In the genomic region with DNA sequence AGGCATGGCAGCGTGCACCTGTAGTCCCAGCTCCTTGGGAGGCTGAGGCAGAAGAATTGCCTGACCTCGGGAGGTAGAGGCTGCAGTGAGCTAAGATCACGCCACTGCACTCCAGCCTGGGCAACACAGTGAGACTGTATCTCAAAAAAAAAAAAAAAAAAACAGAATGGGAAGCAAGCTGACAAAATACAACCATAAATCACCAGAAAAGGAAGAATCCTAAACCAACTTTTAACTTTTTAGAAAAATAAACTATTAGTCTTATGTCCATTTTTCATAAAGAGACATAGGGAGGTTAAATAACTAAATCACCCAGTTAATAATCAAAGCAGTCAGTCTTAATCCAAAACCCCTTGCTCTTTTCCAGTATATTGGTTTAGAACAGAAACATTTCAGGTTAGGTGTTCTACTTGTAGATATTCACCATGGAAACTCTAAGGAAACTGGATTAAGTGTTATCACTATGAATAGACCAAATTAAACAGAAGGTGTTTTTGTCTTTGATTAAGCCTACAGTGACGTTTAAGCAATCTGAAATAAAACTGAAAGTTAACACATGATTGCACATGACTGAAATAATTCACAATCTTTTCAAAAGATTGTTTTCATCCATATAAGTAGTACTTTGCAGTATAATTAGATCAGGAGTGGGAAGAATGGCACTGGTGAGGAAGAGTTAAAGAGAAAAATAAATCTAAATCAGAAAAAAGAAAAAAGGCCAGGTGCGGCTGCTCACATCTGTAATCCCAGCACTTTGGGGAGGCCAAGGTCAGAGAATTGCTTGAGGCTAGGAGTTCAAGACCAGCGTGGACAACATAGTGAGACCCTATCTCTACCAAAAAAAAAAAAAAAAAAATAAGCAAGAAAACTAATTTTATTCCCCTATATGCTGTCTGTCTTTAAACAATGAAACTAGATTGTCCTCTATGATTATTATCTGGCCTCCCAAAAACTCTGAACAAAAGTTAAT, we compare ENCODE assay signal across 19 cellular contexts.
"Had no signal": no experiment of that assay in that cellular context is flagged by ENCODE, and none has a peak within 500 bp of the region (broad histone marks: within the 10 kb centered on the region; RNA-seq: fewer than 3 reads in every experiment).

No MANE protein-coding gene starts in this region.

- DNase-seq: activated CD4-positive, CD25-positive, alpha-beta regulatory T cell treated with anti-CD3 and anti-CD28 coated beads, Interleukin-2, amount 50 U/mL, for 72 hours; activated naive CD4-positive, alpha-beta T cell treated with anti-CD3 and anti-CD28 coated beads, Interleukin-2, amount 10 ng/mL, durations not matched to agents 7 days and 5 days; central memory CD4-positive, alpha-beta T cell; cortex of kidney; effector CD4-positive, alpha-beta T cell; foreskin melanocyte; head of caudate nucleus; immature natural killer cell; left colon; midbrain; naive B cell; ovary; stimulated activated CD4-positive, alpha-beta T cell treated with anti-CD3 and anti-CD28 coated beads, Interleukin-12 subunit alpha, Interleukin-12 subunit beta, amount 100 ng/mL, for 4 hours; stimulated activated CD4-positive, alpha-beta T cell treated with anti-CD3 and anti-CD28 coated beads, Interleukin-2, amount 100 ng/mL, for 24 hours; tibial artery had no signal

- H2AFZ ChIP-seq: neural progenitor cell had no signal

- H3K4me1 ChIP-seq: neural progenitor cell had no signal

- H3K4me3 ChIP-seq: neural progenitor cell, ovary, tibial artery had no signal

- H3K27ac ChIP-seq: neural progenitor cell, ovary, tibial artery had no signal

- ATAC-seq: activated T-helper 17 cell treated with anti-CD3 and anti-CD28 coated beads, Interleukin-2, amount 50 U/mL, for 72 hours; left colon; stimulated activated memory B cell treated with anti-CD40 and anti-IgM and Interleukin-4, amounts not matched to agents 10 μg/mL and 1 μg/mL and 100 μg/mL, for 72 hours had no signal

- H3K36me3 Mint-ChIP-seq: activated naive CD4-positive, alpha-beta T cell treated with anti-CD3 and anti-CD28 coated beads, Interleukin-2, amount 10 ng/mL, durations not matched to agents 7 days and 5 days; naive B cell; stimulated activated memory B cell treated with anti-CD40 and anti-IgM and Interleukin-4, amounts not matched to agents 10 μg/mL and 1 μg/mL and 100 μg/mL, for 72 hours had no signal

- H3K9me3 ChIP-seq: ovary, tibial artery had no signal

- FAIRE-seq: urothelium cell line had no signal

- H3K36me3 ChIP-seq: neural progenitor cell, ovary, tibial artery had no signal

- H3K9me3 Mint-ChIP-seq: activated naive CD4-positive, alpha-beta T cell treated with anti-CD3 and anti-CD28 coated beads, Interleukin-2, amount 10 ng/mL, durations not matched to agents 7 days and 5 days; activated T-helper 17 cell treated with anti-CD3 and anti-CD28 coated beads, Interleukin-2, amount 50 U/mL, for 72 hours; immature natural killer cell; stimulated activated memory B cell treated with anti-CD40 and anti-IgM and Interleukin-4, amounts not matched to agents 10 μg/mL and 1 μg/mL and 100 μg/mL, for 72 hours had no signal

- H3K9ac ChIP-seq: neural progenitor cell had no signal

- H3K4me1 Mint-ChIP-seq: activated T-helper 17 cell treated with anti-CD3 and anti-CD28 coated beads, Interleukin-2, amount 50 U/mL, for 72 hours; immature natural killer cell; stimulated activated memory B cell treated with anti-CD40 and anti-IgM and Interleukin-4, amounts not matched to agents 10 μg/mL and 1 μg/mL and 100 μg/mL, for 72 hours had no signal

- H3K27me3 ChIP-seq: neural progenitor cell, ovary, tibial artery had no signal

- H3K4me3 Mint-ChIP-seq: activated naive CD4-positive, alpha-beta T cell treated with anti-CD3 and anti-CD28 coated beads, Interleukin-2, amount 10 ng/mL, durations not matched to agents 7 days and 5 days; activated T-helper 17 cell treated with anti-CD3 and anti-CD28 coated beads, Interleukin-2, amount 50 U/mL, for 72 hours; immature natural killer cell; naive B cell; neural progenitor cell; stimulated activated memory B cell treated with anti-CD40 and anti-IgM and Interleukin-4, amounts not matched to agents 10 μg/mL and 1 μg/mL and 100 μg/mL, for 72 hours had no signal

- H3K27ac Mint-ChIP-seq: activated naive CD4-positive, alpha-beta T cell treated with anti-CD3 and anti-CD28 coated beads, Interleukin-2, amount 10 ng/mL, durations not matched to agents 7 days and 5 days; activated T-helper 17 cell treated with anti-CD3 and anti-CD28 coated beads, Interleukin-2, amount 50 U/mL, for 72 hours; immature natural killer cell; naive B cell; neural progenitor cell; stimulated activated memory B cell treated with anti-CD40 and anti-IgM and Interleukin-4, amounts not matched to agents 10 μg/mL and 1 μg/mL and 100 μg/mL, for 72 hours had no signal

- H3K4me2 ChIP-seq: neural progenitor cell had no signal
